Comparison of ENCODE assay signal across 19 cellular contexts in genomic region chr11:61275191-61275590, GRCh38. TPM values are rescaled to one million over a fixed set of nuclear protein-coding genes. Genes with fewer than 3 reads are reported as not detected.
DNase-seq lines count a peak whose midpoint lies in the region; ATAC-seq and TF ChIP-seq lines count a peak whose summit lies in the region.
"Had no signal": no experiment of that assay in that cellular context is flagged by ENCODE, and none has a peak within 500 bp of the region (broad histone marks: within the 10 kb centered on the region; RNA-seq: fewer than 3 reads in every experiment).

No MANE protein-coding gene starts in this region.

- no peaks in the 10 kb centered on the region for H3K9me3 ChIP-seq in BLaER1
- H3K9me3 ChIP-seq in OCI-LY7 (ENCODE audit: low read length): no peaks in the 10 kb centered on the region
- no peaks in the 10 kb centered on the region for H3K9me3 ChIP-seq in right cardiac atrium (ENCODE audit: control insufficient read depth, low read length)

- no TSS peak for BruUV-seq in OCI-LY7 (replicated peaks; lab: Mats Ljungman, UMichigan)

- DNase-seq in OCI-LY7 (ENCODE audit: low spot score) (no peak), cerebellar cortex (ENCODE audit: low spot score) (no peak), right cardiac atrium (no peak)
- DNase-seq: 8988T; C1 segment of cervical spinal cord; CD4-positive, CD25-positive, alpha-beta regulatory T cell; CD8-positive, alpha-beta memory T cell; COR-L47; DMS 273 treated with DMSO at 0.1 percent for 48 hours; DMS53; DND-41; EL; HCEC 1CT; KG1 had no signal

- peak overlapping the region; percentile 41; the same call in 1 of the 2 replicates for H3K9ac ChIP-seq in BLaER1

- peak overlapping the region; percentile 97 for H3K4me2 ChIP-seq in BLaER1
- H3K4me2 ChIP-seq in OCI-LY7 (ENCODE audit: low read length): no peak overlapping the region
- H3K4me2 ChIP-seq: GM23338 had no signal

- H4K20me1 ChIP-seq in BLaER1 (no peaks in the 10 kb centered on the region; the same call in 1 of the 2 replicates), OCI-LY7 (ENCODE audit: insufficient read depth, low read length) (no peaks in the 10 kb centered on the region)

- H3K36me3 ChIP-seq in BLaER1: peaks cover 82% of the 10 kb centered on the region
- H3K36me3 ChIP-seq in OCI-LY7 (ENCODE audit: insufficient read depth, low read length): no peaks in the 10 kb centered on the region

- no peak overlapping the region for H3K4me3 ChIP-seq in BLaER1
- no peak overlapping the region for H3K4me3 ChIP-seq in OCI-LY7 (ENCODE audit: low read depth, low read length, poor library complexity, severe bottlenecking)
- H3K4me3 ChIP-seq in right cardiac atrium (ENCODE audit: low read length): no peak overlapping the region
- H3K4me3 ChIP-seq: GM23338 had no signal

- peaks cover 87% of the 10 kb centered on the region for H3K4me1 ChIP-seq in BLaER1
- no peaks in the 10 kb centered on the region for H3K4me1 ChIP-seq in OCI-LY7 (ENCODE audit: insufficient read depth, low read length, poor library complexity, severe bottlenecking)
- no peaks in the 10 kb centered on the region for H3K4me1 ChIP-seq in right cardiac atrium (ENCODE audit: control insufficient read depth, insufficient read depth, low read length)

- H3K79me2 ChIP-seq in OCI-LY7 (ENCODE audit: insufficient read depth, low read depth, low read length): no peaks in the 10 kb centered on the region

- POLR2A ChIA-PET in OCI-LY7 (lab: Charles Lee): no interaction called here

- H3K27me3 ChIP-seq in BLaER1 (no peaks in the 10 kb centered on the region), right cardiac atrium (ENCODE audit: control insufficient read depth, insufficient read depth) (no peaks in the 10 kb centered on the region)

- H3K27ac ChIP-seq in BLaER1 (peak overlapping the region; percentile 64; the same call in 1 of the 2 replicates), OCI-LY7 (ENCODE audit: low read depth, low read length, poor library complexity, severe bottlenecking) (no peak overlapping the region), right cardiac atrium (ENCODE audit: low read length) (no peak overlapping the region)

- intact Hi-C loops in OCI-LY7 (cut with micrococcal nuclease; ENCODE audit: unreplicated experiment) (no loop called here), right cardiac atrium (cut with DNase I) (no loop called here)

- H2AFZ ChIP-seq in OCI-LY7 (ENCODE audit: low read length): no peak overlapping the region
- H2AFZ ChIP-seq: GM23338 had no signal

- TF ChIP-seq CTCF in OCI-LY7 (conservative IDR thresholded peaks at IDR 0.05; ENCODE audit: low read length): 0 out of 2 replicates have a peak, but pooled peaks have one; percentile 19

- CTCF ChIA-PET in OCI-LY7 (lab: Charles Lee; ENCODE audit: unreplicated experiment): no interaction called here

- no peak for ATAC-seq in right cardiac atrium
- ATAC-seq: GM23338 had no signal

- WGBS in right cardiac atrium: 93% methylated on average over 4 of the region's 4 CpGs

- H3K9me2 ChIP-seq in OCI-LY7 (ENCODE audit: insufficient read depth, low read length): no peaks in the 10 kb centered on the region

RNA-seq across cellular contexts. Expression of gene VWCE, which starts 19.9 kb away (rescaled TPM):
- 0.51 and 0.79 TPM in 2 replicates for total RNA-seq in OCI-LY7 (2014; rRNA removed; shearing (Covaris generic))
- total RNA-seq in OCI-LY7 (2022) (4.1 and 5.5 TPM in 2 replicates), right cardiac atrium (1 to 10 TPM in 3 of 4 donors, under 1 TPM in 1; 0.97 to 2.2 (median 1.3) TPM)
- polyA plus RNA-seq in right cardiac atrium: 0.70 TPM
- polyA plus RNA-seq: CD4-positive, CD25-positive, alpha-beta regulatory T cell; CD8-positive, alpha-beta memory T cell had no signal

RNA-seq across cellular contexts. Expression of gene PGA5, which starts 34.2 kb away (rescaled TPM):
- total RNA-seq in OCI-LY7 (2014; rRNA removed; shearing (Covaris generic)): not detected in 2 replicates
- total RNA-seq in OCI-LY7 (2022) (not detected in 2 replicates), right cardiac atrium (1 to 10 TPM in 2 of 4 donors, under 1 TPM in 2; 0.54 to 3.4 (median 0.81) TPM)
- 3.6 TPM for polyA plus RNA-seq in right cardiac atrium
- total RNA-seq: A673; CD4-positive, CD25-positive, alpha-beta regulatory T cell; CD8-positive, alpha-beta memory T cell; G401 had no signal
- polyA plus RNA-seq: CD4-positive, CD25-positive, alpha-beta regulatory T cell; CD8-positive, alpha-beta memory T cell; IgD-negative memory B cell had no signal

RNA-seq across cellular contexts. Expression of gene PGA4, which starts 53.0 kb away (rescaled TPM):
- total RNA-seq in OCI-LY7 (2014; rRNA removed; shearing (Covaris generic)): not detected in 2 replicates
- total RNA-seq in OCI-LY7 (2022) (not detected in 2 replicates), right cardiac atrium (1 to 10 TPM in 2 of 4 donors, under 1 TPM in 2; 0.71 to 7.4 (median 2.8) TPM)
- 4.1 TPM for polyA plus RNA-seq in right cardiac atrium
- total RNA-seq: A673; CD4-positive, CD25-positive, alpha-beta regulatory T cell; CD8-positive, alpha-beta memory T cell; G401; GM23338 had no signal
- polyA plus RNA-seq: CD4-positive, CD25-positive, alpha-beta regulatory T cell; CD8-positive, alpha-beta memory T cell; IgD-negative memory B cell had no signal

RNA-seq across cellular contexts. Expression of gene DDB1, which starts 57.7 kb away (rescaled TPM):
- 194 and 218 TPM in 2 replicates for total RNA-seq in OCI-LY7 (2014; rRNA removed; shearing (Covaris generic))
- total RNA-seq in OCI-LY7 (2022) (211 and 225 TPM in 2 replicates), right cardiac atrium (100 to 1,000 TPM; 126 to 132 (median 130) TPM)
- 103 TPM for polyA plus RNA-seq in right cardiac atrium

RNA-seq across cellular contexts. Expression of gene TKFC, which starts 57.8 kb away (rescaled TPM):
- 75.3 and 77.8 TPM in 2 replicates for total RNA-seq in OCI-LY7 (2014; rRNA removed; shearing (Covaris generic))
- total RNA-seq in OCI-LY7 (2022) (166 and 169 TPM in 2 replicates), right cardiac atrium (10 to 100 TPM; 12.7 to 19.0 (median 16.7) TPM)
- polyA plus RNA-seq in right cardiac atrium: 15.7 TPM
